ENCODE assay signal across 18 cellular contexts in genomic region chr1:59494145-59494824, GRCh38.
DNase-seq lines count a peak whose midpoint lies in the region; ATAC-seq and TF ChIP-seq lines count a peak whose summit lies in the region.
"Had no signal": no experiment of that assay in that cellular context is flagged by ENCODE, and none has a peak within 500 bp of the region (broad histone marks: within the 10 kb centered on the region; RNA-seq: fewer than 3 reads in every experiment).

No MANE protein-coding gene starts in this region.

- peak overlapping the region; percentile 86 for H3K27ac Mint-ChIP-seq in activated T-helper 1 cell treated with anti-CD3 and anti-CD28 coated beads, Interleukin-12 subunit alpha, Interleukin-12 subunit beta, Interleukin-2, Interleukin-4 antibody, amounts not matched to agents 30 ng/mL and 10 ng/mL and 1 ng/mL, durations not matched to agents 14 hours and 24 hours and 36 hours
- H3K27ac Mint-ChIP-seq in endodermal cell, result no peak overlapping the region
- H3K27ac Mint-ChIP-seq: activated B cell treated with CpG ODN at 0.5 μM for 24 hours; activated CD8-positive, alpha-beta memory T cell treated with anti-CD3 and anti-CD28 coated beads, Interleukin-2, amount 10 ng/mL, durations not matched to agents 7 days and 5 days had no signal

- DNase-seq in AML-193 (lab: John Stamatoyannopoulos, UW) (peak; percentile 22 to 34), GM23248 (peak; percentile 41), left lobe of liver (ENCODE audit: low spot score) (no peak), NCI-H748 treated with DMSO at 0.1 percent for 48 hours (lab: John Stamatoyannopoulos, UW) (no peak), endodermal cell (no peak)
- DNase-seq in activated T-helper 1 cell treated with anti-CD3 and anti-CD28 coated beads, Interleukin-12 subunit alpha, Interleukin-12 subunit beta, Interleukin-2, Interleukin-4 antibody, amounts not matched to agents 30 ng/mL and 10 ng/mL and 1 ng/mL, durations not matched to agents 14 hours and 24 hours and 36 hours (ENCODE audit: low spot score), result no peak
- DNase-seq: activated B cell treated with CpG ODN at 0.5 μM for 24 hours; activated CD8-positive, alpha-beta memory T cell treated with anti-CD3 and anti-CD28 coated beads, Interleukin-2, amount 10 ng/mL, durations not matched to agents 7 days and 5 days; activated gamma-delta T cell treated with Interleukin-2 at 50 U/mL for 16 hours; kidney glomerular epithelial cell; mucosa of descending colon; NCI-H774; nucleus accumbens; stimulated activated CD4-positive, alpha-beta T cell treated with anti-CD3 and anti-CD28 coated beads, Interleukin-4, amount 100 ng/mL, for 1 hour; stimulated activated CD8-positive, alpha-beta memory T cell treated with anti-CD3 and anti-CD28 coated beads, Interleukin-4, amount 100 ng/mL, for 48 hours had no signal

- no peak overlapping the region for H3K4me2 ChIP-seq in GM23248 (ENCODE audit: unreplicated experiment)

- H3K36me3 ChIP-seq in GM23248 (ENCODE audit: low read depth) (no peaks in the 10 kb centered on the region), endodermal cell (ENCODE audit: control insufficient read depth, insufficient read depth, low read length) (no peaks in the 10 kb centered on the region)

- H3K27ac ChIP-seq in GM23248 (no peak overlapping the region), endodermal cell (ENCODE audit: low read depth, low read length) (no peak overlapping the region)
- H3K27ac ChIP-seq: coronary artery had no signal

- H3K9me3 Mint-ChIP-seq in activated T-helper 1 cell treated with anti-CD3 and anti-CD28 coated beads, Interleukin-12 subunit alpha, Interleukin-12 subunit beta, Interleukin-2, Interleukin-4 antibody, amounts not matched to agents 30 ng/mL and 10 ng/mL and 1 ng/mL, durations not matched to agents 14 hours and 24 hours and 36 hours, result peaks cover 14% of the 10 kb centered on the region
- peaks cover 10% of the 10 kb centered on the region for H3K9me3 Mint-ChIP-seq in endodermal cell

- no peaks in the 10 kb centered on the region for H3K36me3 Mint-ChIP-seq in activated T-helper 1 cell treated with anti-CD3 and anti-CD28 coated beads, Interleukin-12 subunit alpha, Interleukin-12 subunit beta, Interleukin-2, Interleukin-4 antibody, amounts not matched to agents 30 ng/mL and 10 ng/mL and 1 ng/mL, durations not matched to agents 14 hours and 24 hours and 36 hours (ENCODE audit: low read depth)
- no peaks in the 10 kb centered on the region for H3K36me3 Mint-ChIP-seq in endodermal cell (ENCODE audit: low read depth)

- no peak overlapping the region for H3K4me3 Mint-ChIP-seq in activated T-helper 1 cell treated with anti-CD3 and anti-CD28 coated beads, Interleukin-12 subunit alpha, Interleukin-12 subunit beta, Interleukin-2, Interleukin-4 antibody, amounts not matched to agents 30 ng/mL and 10 ng/mL and 1 ng/mL, durations not matched to agents 14 hours and 24 hours and 36 hours
- no peak overlapping the region for H3K4me3 Mint-ChIP-seq in endodermal cell
- H3K4me3 Mint-ChIP-seq: activated B cell treated with CpG ODN at 0.5 μM for 24 hours; activated CD8-positive, alpha-beta memory T cell treated with anti-CD3 and anti-CD28 coated beads, Interleukin-2, amount 10 ng/mL, durations not matched to agents 7 days and 5 days had no signal

- H3K9ac ChIP-seq in GM23248 (no peak overlapping the region), endodermal cell (ENCODE audit: extremely low read depth, low read length, poor library complexity, severe bottlenecking) (no peak overlapping the region)

- peak; percentile 81 for ATAC-seq in left lobe of liver
- ATAC-seq in HG03196 (IDR thresholded peaks at IDR 0.05; ENCODE audit: unreplicated experiment), result no peak
- no peak for ATAC-seq in HG02938 (IDR thresholded peaks at IDR 0.05; ENCODE audit: unreplicated experiment)
- ATAC-seq: activated CD8-positive, alpha-beta memory T cell treated with anti-CD3 and anti-CD28 coated beads, Interleukin-2, amount 10 ng/mL, durations not matched to agents 7 days and 5 days; mucosa of descending colon had no signal

- no peaks in the 10 kb centered on the region for H3K9me2 ChIP-seq in GM23248 (ENCODE audit: insufficient read depth)

- H3K27me3 Mint-ChIP-seq in activated T-helper 1 cell treated with anti-CD3 and anti-CD28 coated beads, Interleukin-12 subunit alpha, Interleukin-12 subunit beta, Interleukin-2, Interleukin-4 antibody, amounts not matched to agents 30 ng/mL and 10 ng/mL and 1 ng/mL, durations not matched to agents 14 hours and 24 hours and 36 hours (ENCODE audit: insufficient read depth), result peaks cover 3% of the 10 kb centered on the region
- H3K27me3 Mint-ChIP-seq in endodermal cell (ENCODE audit: insufficient read depth), result no peaks in the 10 kb centered on the region
- H3K27me3 Mint-ChIP-seq: activated B cell treated with CpG ODN at 0.5 μM for 24 hours; activated CD8-positive, alpha-beta memory T cell treated with anti-CD3 and anti-CD28 coated beads, Interleukin-2, amount 10 ng/mL, durations not matched to agents 7 days and 5 days had no signal

- H3K79me2 ChIP-seq in GM23248 (ENCODE audit: insufficient read depth), result no peaks in the 10 kb centered on the region

- no peaks in the 10 kb centered on the region; the same call in 1 of the 2 replicates for H3F3A ChIP-seq in GM23248 (ENCODE audit: insufficient read depth)

- in situ Hi-C loops in GM23248 (cut with MboI), result no loop called here

- intact Hi-C loops in activated T-helper 1 cell treated with anti-CD3 and anti-CD28 coated beads, Interleukin-12 subunit alpha, Interleukin-12 subunit beta, Interleukin-2, Interleukin-4 antibody, amounts not matched to agents 30 ng/mL and 10 ng/mL and 1 ng/mL, durations not matched to agents 14 hours and 24 hours and 36 hours (cut with micrococcal nuclease), result loop anchor here (1.0 kb wide), 3 partner anchors 17 to 62 kb away; no protein-coding TSS in a partner anchor

- no peaks in the 10 kb centered on the region for H4K20me1 ChIP-seq in GM23248 (ENCODE audit: insufficient read depth)

- H3K27me3 ChIP-seq in GM23248 (replicated peaks; ENCODE audit: insufficient read depth) (no peaks in the 10 kb centered on the region), endodermal cell (ENCODE audit: control insufficient read depth, insufficient read depth, low read length, poor library complexity, severe bottlenecking) (no peaks in the 10 kb centered on the region)

- no peak overlapping the region for H2AFZ ChIP-seq in GM23248

- H3K4me1 Mint-ChIP-seq in activated T-helper 1 cell treated with anti-CD3 and anti-CD28 coated beads, Interleukin-12 subunit alpha, Interleukin-12 subunit beta, Interleukin-2, Interleukin-4 antibody, amounts not matched to agents 30 ng/mL and 10 ng/mL and 1 ng/mL, durations not matched to agents 14 hours and 24 hours and 36 hours (ENCODE audit: low read depth), result peaks cover 15% of the 10 kb centered on the region
- H3K4me1 Mint-ChIP-seq in endodermal cell, result no peaks in the 10 kb centered on the region

- no peak overlapping the region for H3K4me3 ChIP-seq in GM23248
- H3K4me3 ChIP-seq in endodermal cell (ENCODE audit: low read length), result no peak overlapping the region
- H3K4me3 ChIP-seq: coronary artery, mucosa of descending colon had no signal

- no peak for TF ChIP-seq CTCF in endodermal cell (conservative IDR thresholded peaks at IDR 0.05)

- no peaks in the 10 kb centered on the region for H3K9me3 ChIP-seq in GM23248 (ENCODE audit: low read depth)
- peaks cover 9% of the 10 kb centered on the region for H3K9me3 ChIP-seq in endodermal cell (ENCODE audit: control insufficient read depth, low read length)
- H3K9me3 ChIP-seq: mucosa of descending colon had no signal

- H3K4me1 ChIP-seq in GM23248 (ENCODE audit: insufficient read depth) (peaks cover 8% of the 10 kb centered on the region), endodermal cell (ENCODE audit: control insufficient read depth, insufficient read depth, low read length) (no peaks in the 10 kb centered on the region)

Comparison
In these comparisons a context has a peak if more than half of its experiments do, and no peak if none do; other contexts are left out.
1. DNase-seq: peak in AML-193 (2 of 2) and GM23248 (single experiment); none in activated T-helper 1 cell treated with anti-CD3 and anti-CD28 coated beads, Interleukin-12 subunit alpha, Interleukin-12 subunit beta, Interleukin-2, Interleukin-4 antibody, amounts not matched to agents 30 ng/mL and 10 ng/mL and 1 ng/mL, durations not matched to agents 14 hours and 24 hours and 36 hours (single experiment), left lobe of liver (single experiment), NCI-H748 treated with DMSO at 0.1 percent for 48 hours (single experiment) and endodermal cell (single experiment).